1 cellular context compared by ENCODE assay signal in the genomic region with DNA sequence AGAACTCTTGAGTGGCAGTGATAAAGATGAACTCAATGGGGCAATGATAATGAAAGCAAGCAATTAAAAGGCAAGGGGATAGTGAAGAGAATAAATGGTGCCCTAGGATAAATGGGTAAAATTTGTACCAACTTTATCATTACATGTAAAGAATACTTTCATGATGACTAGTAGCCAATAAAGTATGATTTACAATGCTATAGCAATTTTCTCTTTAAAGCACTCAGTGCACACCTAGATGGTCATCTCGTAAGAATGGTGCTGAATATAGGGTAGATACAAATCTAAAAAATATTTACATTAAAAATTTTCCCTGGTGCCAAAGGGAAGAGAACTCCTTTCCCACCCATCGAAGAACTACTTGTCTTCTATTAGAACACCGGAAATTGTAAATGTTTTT.
TF ChIP-seq lines count a peak whose summit lies in the region.

No MANE protein-coding gene starts in this region.

TF ChIP-seq in HCT116, 20 proteins besides CTCF, POLR2A, EP300 and RAD21:
- TF ChIP-seq, protein P1, sequence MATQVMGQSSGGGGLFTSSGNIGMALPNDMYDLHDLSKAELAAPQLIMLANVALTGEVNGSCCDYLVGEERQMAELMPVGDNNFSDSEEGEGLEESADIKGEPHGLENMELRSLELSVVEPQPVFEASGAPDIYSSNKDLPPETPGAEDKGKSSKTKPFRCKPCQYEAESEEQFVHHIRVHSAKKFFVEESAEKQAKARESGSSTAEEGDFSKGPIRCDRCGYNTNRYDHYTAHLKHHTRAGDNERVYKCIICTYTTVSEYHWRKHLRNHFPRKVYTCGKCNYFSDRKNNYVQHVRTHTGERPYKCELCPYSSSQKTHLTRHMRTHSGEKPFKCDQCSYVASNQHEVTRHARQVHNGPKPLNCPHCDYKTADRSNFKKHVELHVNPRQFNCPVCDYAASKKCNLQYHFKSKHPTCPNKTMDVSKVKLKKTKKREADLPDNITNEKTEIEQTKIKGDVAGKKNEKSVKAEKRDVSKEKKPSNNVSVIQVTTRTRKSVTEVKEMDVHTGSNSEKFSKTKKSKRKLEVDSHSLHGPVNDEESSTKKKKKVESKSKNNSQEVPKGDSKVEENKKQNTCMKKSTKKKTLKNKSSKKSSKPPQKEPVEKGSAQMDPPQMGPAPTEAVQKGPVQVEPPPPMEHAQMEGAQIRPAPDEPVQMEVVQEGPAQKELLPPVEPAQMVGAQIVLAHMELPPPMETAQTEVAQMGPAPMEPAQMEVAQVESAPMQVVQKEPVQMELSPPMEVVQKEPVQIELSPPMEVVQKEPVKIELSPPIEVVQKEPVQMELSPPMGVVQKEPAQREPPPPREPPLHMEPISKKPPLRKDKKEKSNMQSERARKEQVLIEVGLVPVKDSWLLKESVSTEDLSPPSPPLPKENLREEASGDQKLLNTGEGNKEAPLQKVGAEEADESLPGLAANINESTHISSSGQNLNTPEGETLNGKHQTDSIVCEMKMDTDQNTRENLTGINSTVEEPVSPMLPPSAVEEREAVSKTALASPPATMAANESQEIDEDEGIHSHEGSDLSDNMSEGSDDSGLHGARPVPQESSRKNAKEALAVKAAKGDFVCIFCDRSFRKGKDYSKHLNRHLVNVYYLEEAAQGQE (IDR thresholded peaks at IDR 0.05; ENCODE audit: low read depth): no peak
- TF ChIP-seq JUND (IDR thresholded peaks at IDR 0.05) (no peak), FOSL1 (IDR thresholded peaks at IDR 0.05; ENCODE audit: low read depth) (no peak), ZNF274 (IDR thresholded peaks at IDR 0.05; ENCODE audit: low read depth, low read length) (no peak), POLR2AphosphoS5 (IDR thresholded peaks at IDR 0.05; ENCODE audit: low read depth, low read length) (no peak), ELF1 (IDR thresholded peaks at IDR 0.05; ENCODE audit: borderline replicate concordance, low read depth) (no peak), YY1 (IDR thresholded peaks at IDR 0.05; ENCODE audit: extremely low read depth, insufficient replicate concordance, low read depth, low read length) (no peak), TCF7L2 (IDR thresholded peaks at IDR 0.05; ENCODE audit: borderline replicate concordance, extremely low read depth, insufficient read depth, insufficient read length) (no peak), SIN3A (IDR thresholded peaks at IDR 0.05; ENCODE audit: low read depth) (no peak), SRF (IDR thresholded peaks at IDR 0.05; ENCODE audit: low read depth) (no peak), SP1 (IDR thresholded peaks at IDR 0.05; ENCODE audit: low read depth) (no peak)
- TF ChIP-seq, protein P2, sequence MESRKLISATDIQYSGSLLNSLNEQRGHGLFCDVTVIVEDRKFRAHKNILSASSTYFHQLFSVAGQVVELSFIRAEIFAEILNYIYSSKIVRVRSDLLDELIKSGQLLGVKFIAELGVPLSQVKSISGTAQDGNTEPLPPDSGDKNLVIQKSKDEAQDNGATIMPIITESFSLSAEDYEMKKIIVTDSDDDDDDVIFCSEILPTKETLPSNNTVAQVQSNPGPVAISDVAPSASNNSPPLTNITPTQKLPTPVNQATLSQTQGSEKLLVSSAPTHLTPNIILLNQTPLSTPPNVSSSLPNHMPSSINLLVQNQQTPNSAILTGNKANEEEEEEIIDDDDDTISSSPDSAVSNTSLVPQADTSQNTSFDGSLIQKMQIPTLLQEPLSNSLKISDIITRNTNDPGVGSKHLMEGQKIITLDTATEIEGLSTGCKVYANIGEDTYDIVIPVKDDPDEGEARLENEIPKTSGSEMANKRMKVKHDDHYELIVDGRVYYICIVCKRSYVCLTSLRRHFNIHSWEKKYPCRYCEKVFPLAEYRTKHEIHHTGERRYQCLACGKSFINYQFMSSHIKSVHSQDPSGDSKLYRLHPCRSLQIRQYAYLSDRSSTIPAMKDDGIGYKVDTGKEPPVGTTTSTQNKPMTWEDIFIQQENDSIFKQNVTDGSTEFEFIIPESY (IDR thresholded peaks at IDR 0.05; ENCODE audit: extremely low read depth, insufficient replicate concordance, low read length): no peak
- TF ChIP-seq, protein P3, sequence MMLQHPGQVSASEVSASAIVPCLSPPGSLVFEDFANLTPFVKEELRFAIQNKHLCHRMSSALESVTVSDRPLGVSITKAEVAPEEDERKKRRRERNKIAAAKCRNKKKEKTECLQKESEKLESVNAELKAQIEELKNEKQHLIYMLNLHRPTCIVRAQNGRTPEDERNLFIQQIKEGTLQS (IDR thresholded peaks at IDR 0.05): no peak
- TF ChIP-seq, protein P4, sequence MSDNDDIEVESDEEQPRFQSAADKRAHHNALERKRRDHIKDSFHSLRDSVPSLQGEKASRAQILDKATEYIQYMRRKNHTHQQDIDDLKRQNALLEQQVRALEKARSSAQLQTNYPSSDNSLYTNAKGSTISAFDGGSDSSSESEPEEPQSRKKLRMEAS (IDR thresholded peaks at IDR 0.05): no peak
